Comparison of ENCODE assay signal across 24 cellular contexts in the genomic region with DNA sequence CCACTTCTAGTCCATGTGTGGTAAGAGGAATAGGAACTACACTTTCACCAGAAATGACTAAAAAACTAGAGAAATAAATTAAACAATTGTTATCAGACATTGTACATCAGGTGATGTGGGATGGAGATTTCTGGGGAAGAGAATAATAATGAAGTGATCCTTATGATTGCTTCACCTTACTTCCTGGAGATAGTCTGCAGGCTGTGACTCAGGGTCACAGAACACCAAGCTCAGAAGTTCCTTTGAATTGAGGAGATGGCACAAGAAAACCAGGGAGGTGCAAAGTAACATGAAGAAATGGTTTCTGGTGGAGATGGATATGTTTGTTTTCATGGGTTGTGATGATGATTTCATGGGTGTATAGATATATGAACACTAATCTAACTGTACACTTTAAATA.
"Had no signal": no experiment of that assay in that cellular context is flagged by ENCODE, and none has a peak within 500 bp of the region (broad histone marks: within the 10 kb centered on the region; RNA-seq: fewer than 3 reads in every experiment).

No MANE protein-coding gene starts in this region.

- H3K36me3 Mint-ChIP-seq: memory B cell; naive thymus-derived CD4-positive, alpha-beta T cell; natural killer cell treated with Interleukin-12 subunit alpha and Interleukin-12 subunit beta and Interleukin-15 and Interleukin-18, amount 100 ng/mL, for 72 hours; stimulated activated naive B cell treated with anti-CD40 and anti-IgM and Interleukin-4, amounts not matched to agents 10 μg/mL and 1 μg/mL and 100 μg/mL, for 72 hours had no signal

- H3K4me3 Mint-ChIP-seq: memory B cell; naive thymus-derived CD4-positive, alpha-beta T cell; natural killer cell treated with Interleukin-12 subunit alpha and Interleukin-12 subunit beta and Interleukin-15 and Interleukin-18, amount 100 ng/mL, for 72 hours; stimulated activated naive B cell treated with anti-CD40 and anti-IgM and Interleukin-4, amounts not matched to agents 10 μg/mL and 1 μg/mL and 100 μg/mL, for 72 hours had no signal

- H3K27ac ChIP-seq: left ventricle myocardium inferior, ovary, stomach, testis, thyroid gland, transverse colon, upper lobe of left lung, vagina had no signal

- DNase-seq: kidney; left ventricle myocardium inferior; midbrain; mucosa of descending colon; naive thymus-derived CD4-positive, alpha-beta T cell; ovary; right cardiac atrium; stimulated activated CD4-positive, alpha-beta T cell treated with anti-CD3 and anti-CD28 coated beads, Interleukin-12 subunit alpha, Interleukin-12 subunit beta, amount 100 ng/mL, for 4 hours; stimulated activated CD4-positive, alpha-beta T cell treated with anti-CD3 and anti-CD28 coated beads, Interleukin-15, amount 100 ng/mL, for 24 hours; stimulated activated CD4-positive, alpha-beta T cell treated with anti-CD3 and anti-CD28 coated beads, Interleukin-2, amount 100 ng/mL, for 24 hours; stimulated activated CD4-positive, alpha-beta T cell treated with anti-CD3 and anti-CD28 coated beads, Interleukin-4, amount 100 ng/mL, for 1 hour; stimulated activated naive B cell treated with anti-CD40 and anti-IgM and Interleukin-4, amounts not matched to agents 10 μg/mL and 1 μg/mL and 100 μg/mL, for 72 hours; stimulated activated naive CD8-positive, alpha-beta T cell treated with anti-CD3 and anti-CD28 coated beads, Interleukin-15, Interleukin-2, amounts not matched to agents 100 U/mL and 50 U/mL, for 24 hours; stomach; testis; thyroid gland; transverse colon; upper lobe of left lung had no signal

- H3K4me1 ChIP-seq: left ventricle myocardium inferior, stomach, testis, thyroid gland, transverse colon, upper lobe of left lung, vagina had no signal

- H3K27ac Mint-ChIP-seq: memory B cell; naive thymus-derived CD4-positive, alpha-beta T cell; natural killer cell treated with Interleukin-12 subunit alpha and Interleukin-12 subunit beta and Interleukin-15 and Interleukin-18, amount 100 ng/mL, for 72 hours; progenitor cell of endocrine pancreas; stimulated activated naive B cell treated with anti-CD40 and anti-IgM and Interleukin-4, amounts not matched to agents 10 μg/mL and 1 μg/mL and 100 μg/mL, for 72 hours had no signal

- H3K27me3 ChIP-seq: ovary, stomach, testis, thyroid gland, transverse colon, upper lobe of left lung, vagina had no signal

- H3K36me3 ChIP-seq: left ventricle myocardium inferior, ovary, stomach, thyroid gland, transverse colon, upper lobe of left lung, vagina had no signal

- H3K9me3 ChIP-seq: mucosa of descending colon, ovary, testis, thyroid gland, transverse colon, upper lobe of left lung, vagina had no signal

- H3K4me1 Mint-ChIP-seq: memory B cell; naive thymus-derived CD4-positive, alpha-beta T cell; stimulated activated naive B cell treated with anti-CD40 and anti-IgM and Interleukin-4, amounts not matched to agents 10 μg/mL and 1 μg/mL and 100 μg/mL, for 72 hours had no signal

- H3K27me3 Mint-ChIP-seq: memory B cell; naive thymus-derived CD4-positive, alpha-beta T cell; natural killer cell treated with Interleukin-12 subunit alpha and Interleukin-12 subunit beta and Interleukin-15 and Interleukin-18, amount 100 ng/mL, for 72 hours; progenitor cell of endocrine pancreas; stimulated activated naive B cell treated with anti-CD40 and anti-IgM and Interleukin-4, amounts not matched to agents 10 μg/mL and 1 μg/mL and 100 μg/mL, for 72 hours had no signal

- H3K4me3 ChIP-seq: left ventricle myocardium inferior, lung, mucosa of descending colon, ovary, skin epidermis, stomach, testis, thyroid gland, transverse colon, upper lobe of left lung, vagina had no signal
